In the genomic region with DNA sequence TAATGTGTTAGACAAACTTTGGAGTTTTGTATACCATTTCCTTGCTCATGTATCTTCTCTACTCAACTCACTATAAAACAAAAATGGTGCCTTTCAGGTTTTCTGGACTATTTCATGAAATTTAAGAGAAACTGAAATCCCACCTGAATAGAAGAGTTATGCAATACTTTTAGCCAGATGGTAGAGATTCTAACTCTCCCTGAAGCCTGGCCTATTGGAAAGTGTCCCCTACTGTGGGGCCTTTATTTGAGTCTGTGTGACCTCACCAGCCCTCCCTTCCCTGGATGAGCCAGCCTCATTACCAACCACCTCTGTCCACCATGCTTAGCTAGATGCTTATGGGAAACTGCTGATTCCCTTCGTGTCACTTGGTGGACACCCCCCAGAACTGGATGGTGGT, we compare ENCODE assay signal across 2 cellular contexts.
A peak's percentile ranks its signal among the peaks of the same experiment; 100 is the strongest.
TF ChIP-seq lines count a peak whose summit lies in the region.

No MANE protein-coding gene starts in this region.

TF ChIP-seq in HepG2, 621 proteins besides CTCF, POLR2A, EP300 and RAD21:
- TF ChIP-seq CEBPB (IDR thresholded peaks at IDR 0.05; ENCODE audit: borderline replicate concordance, low read depth, low read length): peak; percentile 20; the same call in 1 of the 2 replicates
- no peak for TF ChIP-seq ZNF274 (CRISPR knock-in tag; IDR thresholded peaks at IDR 0.05)

TF ChIP-seq in K562, 482 proteins besides CTCF, POLR2A, EP300 and RAD21:
- TF ChIP-seq CEBPG (CRISPR knock-in tag; IDR thresholded peaks at IDR 0.05) (no peak), CEBPG (tag; conservative IDR thresholded peaks at IDR 0.05 in 1 of 2, IDR thresholded peaks at IDR 0.05 in 1 of 2) (peak; percentile 54 to 63), CEBPB (tag; IDR thresholded peaks at IDR 0.05) (peak; percentile 77), E2F3 (CRISPR knock-in tag; IDR thresholded peaks at IDR 0.05) (no peak)
